8 cellular contexts compared by ENCODE assay signal in the genomic region with DNA sequence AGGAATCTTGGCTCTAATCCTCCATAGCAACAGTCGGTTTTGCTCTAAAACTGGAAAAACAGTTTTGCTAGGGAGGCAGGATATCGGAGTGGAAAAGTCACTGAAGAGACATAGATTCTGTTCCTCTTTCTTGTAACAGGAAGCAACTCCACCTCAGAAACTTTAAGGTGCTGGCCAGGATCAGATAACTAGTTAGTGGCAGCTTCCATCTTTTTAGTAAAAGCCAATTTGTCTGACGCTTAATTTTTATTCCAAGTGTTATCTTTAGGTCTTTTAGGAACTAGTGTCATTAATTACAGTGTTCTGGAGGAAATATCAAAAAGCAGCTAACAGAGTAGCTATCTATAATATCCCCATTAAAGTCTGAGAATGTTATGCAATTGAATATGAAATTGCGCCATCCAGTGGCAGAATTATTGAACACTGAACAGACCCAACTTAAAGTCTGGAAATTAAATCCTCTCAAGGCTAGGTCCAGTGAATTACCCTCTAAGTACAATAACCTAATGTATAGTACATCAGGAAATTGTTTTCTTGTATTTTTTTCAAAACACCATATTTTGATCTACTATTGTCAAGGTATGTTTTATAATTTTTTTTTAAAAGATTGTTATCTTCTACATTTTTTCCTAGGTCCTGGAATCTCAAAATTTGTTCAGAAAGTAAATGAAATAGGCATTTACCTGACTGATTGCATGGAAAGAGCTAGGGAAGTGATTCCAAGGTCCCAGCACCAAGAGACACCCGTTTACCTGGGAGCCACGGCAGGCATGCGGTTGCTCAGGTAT.
DNase-seq lines count a peak whose midpoint lies in the region; ATAC-seq, FAIRE-seq and TF ChIP-seq lines count a peak whose summit lies in the region.

No MANE protein-coding gene starts in this region.

- H3K79me2 ChIP-seq in Karpas-422 (ENCODE audit: low read length): no peaks in the 10 kb centered on the region
- H3K79me2 ChIP-seq in H1 (ENCODE audit: control insufficient read depth in 1 of 2, insufficient read depth in 2 of 2, low read length in 2 of 2): no peaks in the 10 kb centered on the region

- no peaks in the 10 kb centered on the region for H3K9me3 Mint-ChIP-seq in T-cell

- TF ChIP-seq CTCF in H1 (IDR thresholded peaks at IDR 0.05; ENCODE audit: control extremely low read depth in 1 of 3, insufficient read depth in 1 of 3, low read depth in 1 of 3, low read length in 3 of 3) (peak in 2 of 3 experiments; percentile 54 to 58; a peak in 2 of 4 replicates), vagina (IDR thresholded peaks at IDR 0.05) (peak in 1 of 3 experiments; percentile 71)

- H3K4me2 ChIP-seq in Karpas-422 (ENCODE audit: low read depth, low read length, poor library complexity, severe bottlenecking) (no peak overlapping the region), H1 (ENCODE audit: insufficient read depth in 1 of 2, low read depth in 2 of 2, low read length in 2 of 2) (no peak overlapping the region)

- H3K27me3 Mint-ChIP-seq in T-cell: peaks cover 0 to 3% of the 10 kb centered on the region in 2 donors

- H4K20me1 ChIP-seq in Karpas-422 (ENCODE audit: insufficient read depth, low read depth, low read length) (no peaks in the 10 kb centered on the region), H1 (replicated peaks in 1 of 2; ENCODE audit: control insufficient read depth in 1 of 2, insufficient read depth in 2 of 2, low read length in 2 of 2) (no peaks in the 10 kb centered on the region)

- no peak overlapping the region for H3K14ac ChIP-seq in H1 (ENCODE audit: insufficient read length)

- H2BK12ac ChIP-seq in H1 (ENCODE audit: low read depth, low read length): no peak overlapping the region

- H3K9ac ChIP-seq in Karpas-422 (ENCODE audit: low read length) (no peak overlapping the region), H1 (replicated peaks in 1 of 4; ENCODE audit: extremely low read depth in 1 of 4, low read depth in 3 of 4, low read length in 3 of 4) (no peak overlapping the region)

- no peak overlapping the region for H2BK5ac ChIP-seq in H1 (ENCODE audit: low read depth, low read length)

- no peak for TF ChIP-seq POLR2A in H1 (IDR thresholded peaks at IDR 0.05; ENCODE audit: control extremely low read depth in 1 of 2, low read depth in 2 of 2, low read length in 2 of 2)
- TF ChIP-seq POLR2A in vagina (IDR thresholded peaks at IDR 0.05): no peak

- H4K91ac ChIP-seq in H1 (replicated peaks; ENCODE audit: insufficient read length, low read length): no peak overlapping the region

- H3K9me2 ChIP-seq in Karpas-422 (replicated peaks; ENCODE audit: insufficient read depth, low read length): no peaks in the 10 kb centered on the region

- no peak overlapping the region for H3K56ac ChIP-seq in H1 (replicated peaks; ENCODE audit: insufficient read length, low read depth, low read length)

- ATAC-seq in GM18868 (IDR thresholded peaks at IDR 0.05; ENCODE audit: unreplicated experiment): peak; percentile 41
- peak in 3 of 4 experiments; percentile 17 to 79 (median 71) for ATAC-seq in T-cell (replicated peaks in 1 of 4)
- no peak for ATAC-seq in GM18517 (IDR thresholded peaks at IDR 0.05; ENCODE audit: unreplicated experiment)

- no peak overlapping the region for H3K27ac ChIP-seq in Karpas-422 (ENCODE audit: low read length)
- H3K27ac ChIP-seq in H1 (ENCODE audit: low read depth, low read length): no peak overlapping the region
- H3K27ac ChIP-seq in mesodermal cell (ENCODE audit: low read depth, low read length, severe bottlenecking): peak overlapping the region; percentile 63
- peak overlapping the region; percentile 47 for H3K27ac ChIP-seq in vagina

- H2AFZ ChIP-seq in Karpas-422 (ENCODE audit: low read length): no peak overlapping the region
- no peak overlapping the region for H2AFZ ChIP-seq in H1 (ENCODE audit: low read length)

- peaks cover 4 to 17% (median 5%) of the 10 kb centered on the region in 3 donors for H3K4me1 Mint-ChIP-seq in T-cell

- H4K5ac ChIP-seq in H1 (ENCODE audit: insufficient read length, low read depth, low read length): no peak overlapping the region

- no peak overlapping the region for H3K4me3 Mint-ChIP-seq in T-cell

- POLR2A ChIA-PET in T-cell (lab: Charles Lee) (interaction anchor here in 1 of 2 donors (0.8 to 1.2 kb wide), 2 partner anchors 148 to 149 kb away, joined by 6 read pairs; a partner anchor contains a TSS), H1 (lab: Charles Lee; ENCODE audit: partially characterized antibody) (interaction anchor here (1.1 to 1.5 kb wide), 2 partner anchors 147 to 149 kb away, joined by 3 to 6 read pairs; a partner anchor contains a TSS)

- H2BK120ac ChIP-seq in H1 (replicated peaks; ENCODE audit: low read depth, low read length): no peak overlapping the region

- H3K9me3 ChIP-seq in Karpas-422 (ENCODE audit: low read length) (no peaks in the 10 kb centered on the region), H1 (ENCODE audit: insufficient read depth in 2 of 2, low read depth in 1 of 2, low read length in 1 of 2) (no peaks in the 10 kb centered on the region), mesodermal cell (ENCODE audit: control insufficient read depth, low read length) (no peaks in the 10 kb centered on the region), vagina (no peaks in the 10 kb centered on the region)

- no peaks in the 10 kb centered on the region for H3K27me3 ChIP-seq in Karpas-422 (ENCODE audit: low read length)
- no peaks in the 10 kb centered on the region for H3K27me3 ChIP-seq in H1 (replicated peaks in 1 of 4; ENCODE audit: control insufficient read depth in 3 of 4, extremely low read depth in 1 of 4, insufficient read depth in 3 of 4, low read length in 3 of 4)
- no peaks in the 10 kb centered on the region for H3K27me3 ChIP-seq in vagina

- H2BK20ac ChIP-seq in H1 (ENCODE audit: low read length): no peak overlapping the region

- no peak overlapping the region for H3K4ac ChIP-seq in H1 (replicated peaks; ENCODE audit: insufficient read length, low read depth, low read length)

- intact Hi-C loops in vagina (cut with DNase I): loop anchor here (5.0 kb wide), 1 partner anchor 150 kb away; a partner anchor contains a TSS

- FAIRE-seq in H1 (lab: Jason Lieb, UNC): peak; percentile 62

- no peak overlapping the region for H2BK15ac ChIP-seq in H1 (ENCODE audit: low read length)

- no peak overlapping the region for H3K23ac ChIP-seq in H1 (ENCODE audit: insufficient read length)

- no peaks in the 10 kb centered on the region for H3K79me1 ChIP-seq in H1 (ENCODE audit: low read depth, low read length)

- peaks cover 2% of the 10 kb centered on the region; the same call in 1 of the 2 replicates for H3K23me2 ChIP-seq in H1 (ENCODE audit: low read depth, low read length)

- DNase-seq in COLO668 (lab: John Stamatoyannopoulos, UW; ENCODE audit: unreplicated experiment) (peak; percentile 14), Karpas-422 (peak; percentile 72), T-cell (peak in 19 of 34 experiments; percentile 3 to 46 (median 20)), H1 (ENCODE audit: low read depth in 1 of 2, low spot score in 2 of 2) (peak in 1 of 2 experiments; percentile 15), vagina (ENCODE audit: extremely low spot score in 2 of 2) (no peak)

- H3K4me1 ChIP-seq in Karpas-422 (ENCODE audit: low read length): peaks cover 21% of the 10 kb centered on the region
- H3K4me1 ChIP-seq in H1 (replicated peaks in 1 of 4; ENCODE audit: control insufficient read depth in 3 of 4, insufficient read depth in 4 of 4, low read length in 3 of 4): peaks cover 0 to 4% (median 2%) of the 10 kb centered on the region in 4 experiments; a peak in 2 of 7 replicates
- H3K4me1 ChIP-seq in mesodermal cell (ENCODE audit: control insufficient read depth, insufficient read depth, low read length, poor library complexity, severe bottlenecking): no peaks in the 10 kb centered on the region
- H3K4me1 ChIP-seq in vagina: peaks cover 48% of the 10 kb centered on the region

- WGBS in H1 (ENCODE audit: extremely low coverage in 1 of 2, insufficient coverage in 1 of 2, insufficient read length in 1 of 2, insufficient replicate concordance in 2 of 2, low coverage in 1 of 2, low lambda C conversion rate in 2 of 2, missing lambda C conversion rate in 1 of 2), 2 experiments: 60% methylated on average over 7 of the region's 7 CpGs; no CpG with 5 or more reads in 1 of the 2 experiments
- 70% methylated on average over 4 of the region's 7 CpGs; no CpG with 5 or more reads in 1 of the 2 experiments for WGBS in mesodermal cell (ENCODE audit: insufficient coverage in 2 of 2), 2 experiments

- no peaks in the 10 kb centered on the region for H3K36me3 Mint-ChIP-seq in T-cell

- CTCF ChIA-PET in T-cell (lab: Charles Lee) (interaction anchor here (0.7 to 10.9 kb wide), 14 partner anchors 9 to 411 kb away, joined by 3 to 173 read pairs (median 4); a partner anchor contains a TSS), H1 (lab: Charles Lee; ENCODE audit: partially characterized antibody) (interaction anchor here (0.6 to 14.6 kb wide), 45 partner anchors 8 to 411 kb away, joined by 3 to 238 read pairs (median 4); a partner anchor contains a TSS)

- H3K4me3 ChIP-seq in Karpas-422 (ENCODE audit: low read length) (no peak overlapping the region), H1 (ENCODE audit: extremely low read depth in 1 of 4, insufficient read depth in 2 of 4, low read depth in 3 of 4, low read length in 4 of 4) (no peak overlapping the region), mesodermal cell (ENCODE audit: extremely low read depth, insufficient read depth, low read length, poor library complexity, severe bottlenecking) (no peak overlapping the region), vagina (no peak overlapping the region)

- no peaks in the 10 kb centered on the region for H3K36me3 ChIP-seq in Karpas-422 (ENCODE audit: insufficient read depth, low read length)
- H3K36me3 ChIP-seq in H1 (ENCODE audit: control insufficient read depth in 2 of 4, insufficient read depth in 4 of 4, low read length in 3 of 4): no peaks in the 10 kb centered on the region; a peak in 1 of 8 replicates
- no peaks in the 10 kb centered on the region for H3K36me3 ChIP-seq in mesodermal cell (ENCODE audit: control insufficient read depth, insufficient read depth, low read length)
- H3K36me3 ChIP-seq in vagina: peaks cover 0 to 8% of the 10 kb centered on the region in 2 donors

- H2AK5ac ChIP-seq in H1 (ENCODE audit: low read depth, low read length): no peak overlapping the region

- TF ChIP-seq EP300 in H1 (IDR thresholded peaks at IDR 0.05; ENCODE audit: borderline replicate concordance in 1 of 2, low read depth in 2 of 2, low read length in 2 of 2): no peak

- no peak overlapping the region for H3K18ac ChIP-seq in H1 (ENCODE audit: extremely low read depth, low read length)

- no peak overlapping the region for H3K27ac Mint-ChIP-seq in T-cell

- H4K8ac ChIP-seq in H1 (ENCODE audit: extremely low read depth, insufficient read depth, low read length): peak overlapping the region; percentile 57; the same call in 1 of the 2 replicates

- peak; percentile 77 to 78 for TF ChIP-seq RAD21 in H1 (IDR thresholded peaks at IDR 0.05 in 1 of 2, conservative IDR thresholded peaks at IDR 0.05 in 1 of 2; ENCODE audit: low read depth in 2 of 2, low read length in 2 of 2)

TF ChIP-seq in H1, 55 proteins besides CTCF, POLR2A, EP300 and RAD21:
- TF ChIP-seq KDM4A (IDR thresholded peaks at IDR 0.05; ENCODE audit: low read depth, low read length, severe bottlenecking) (no peak), CEBPB (IDR thresholded peaks at IDR 0.05; ENCODE audit: low read depth, low read length) (peak; percentile 79), CHD2 (IDR thresholded peaks at IDR 0.05; ENCODE audit: low read length) (no peak), KDM1A (IDR thresholded peaks at IDR 0.05; ENCODE audit: borderline replicate concordance, low read length) (no peak)

Comparison
In these comparisons a context has a peak if more than half of its experiments do, and no peak if none do; other contexts are left out.
1. DNase-seq: peak in COLO668 (single experiment), Karpas-422 (single experiment) and T-cell (19 of 34); none in vagina (0 of 2).
2. H3K27ac ChIP-seq: peak in mesodermal cell (single experiment) and vagina (single experiment); none in Karpas-422 (single experiment) and H1 (single experiment).